ENCODE assay signal across 8 cellular contexts in genomic region chr1:16903054-16903453, GRCh38. TPM values are rescaled to one million over a fixed set of nuclear protein-coding genes. Genes with fewer than 3 reads are reported as not detected.
A peak's percentile ranks its signal among the peaks of the same experiment; 100 is the strongest.
DNase-seq lines count a peak whose midpoint lies in the region; ATAC-seq, FAIRE-seq and TF ChIP-seq lines count a peak whose summit lies in the region.

No MANE protein-coding gene starts in this region.

- WGBS in K562 (ENCODE audit: insufficient coverage, low coverage, missing lambda C conversion rate) = 25% methylated on average over 2 of the region's 2 CpGs

- peak overlapping the region in 9 of 11 experiments; percentile 96 to 98 (median 98); a peak in 13 of 22 replicates for H3K27ac ChIP-seq in BLaER1 treated with 17β-estradiol and CSF1 and Interleukin-3, amounts not matched to agents 10 nM and 100 nM
- H3K27ac ChIP-seq in HUES6 (ENCODE audit: low read depth, low read length) = peak overlapping the region; percentile 98; the same call in 1 of the 2 replicates
- peak overlapping the region; percentile 99 for H3K27ac ChIP-seq in K562 (ENCODE audit: extremely low read depth, low read depth, low read length)
- peak overlapping the region; percentile 97 for H3K27ac ChIP-seq in muscle layer of colon (ENCODE audit: low read depth, low read length)

- TF ChIP-seq EP300 in K562 (IDR thresholded peaks at IDR 0.05; ENCODE audit: low read length) = no peak

- H3K4me2 ChIP-seq in BLaER1 treated with 17β-estradiol and CSF1 and Interleukin-3, amounts not matched to agents 10 nM and 100 nM = peak overlapping the region; percentile 83 to 94 (median 90)
- peak overlapping the region; percentile 75 for H3K4me2 ChIP-seq in K562 (ENCODE audit: insufficient read depth, low read length)

- no peaks in the 10 kb centered on the region for H3K9me1 ChIP-seq in K562 (ENCODE audit: control insufficient read depth, insufficient read depth, low read length)

- FAIRE-seq in K562 (lab: Jason Lieb, UNC) = no peak
- no peak for FAIRE-seq in D721Med (lab: Jason Lieb, UNC)

- no peaks in the 10 kb centered on the region for H3K79me2 ChIP-seq in K562 (ENCODE audit: control insufficient read depth, insufficient read depth, low read length)

- peak overlapping the region in 9 of 10 experiments; percentile 59 to 74 (median 66); a peak in 13 of 20 replicates for H3K4me3 ChIP-seq in BLaER1 treated with 17β-estradiol and CSF1 and Interleukin-3, amounts not matched to agents 10 nM and 100 nM
- H3K4me3 ChIP-seq in HUES6 (ENCODE audit: low read depth, low read length) (peak overlapping the region; percentile 51; the same call in 1 of the 2 replicates), K562 (no peak overlapping the region), muscle layer of colon (ENCODE audit: low read depth in 1 of 2, low read length in 2 of 2) (no peak overlapping the region)

- DNase-seq in K562 (ENCODE audit: extremely low read depth in 1 of 4, low spot score in 3 of 4) (peak in 1 of 4 experiments; percentile 62), activated T-cell treated with anti-CD3 and anti-CD28 coated beads for 4 hours (no peak), foreskin melanocyte (no peak), D721Med (ENCODE audit: insufficient read length, low spot score) (no peak)
- no peak for DNase-seq in stimulated activated CD4-positive, alpha-beta T cell treated with anti-CD3 and anti-CD28 coated beads, Interleukin-4, amount 100 ng/mL, for 24 hours

- peak; percentile 26 for ATAC-seq in K562

- no peak for TF ChIP-seq RAD21 in K562 (CRISPR knock-in tag; conservative IDR thresholded peaks at IDR 0.05 in 1 of 2, IDR thresholded peaks at IDR 0.05 in 1 of 2)

- intact Hi-C loops in K562 (cut with micrococcal nuclease) = no loop called here

- peaks cover 12 to 20% (median 16%) of the 10 kb centered on the region in 11 experiments; a peak in 20 of 22 replicates for H3K9me3 ChIP-seq in BLaER1 treated with 17β-estradiol and CSF1 and Interleukin-3, amounts not matched to agents 10 nM and 100 nM (replicated peaks in 1 of 11)
- no peaks in the 10 kb centered on the region; the same call in 1 of the 2 replicates for H3K9me3 ChIP-seq in HUES6 (ENCODE audit: control insufficient read depth, insufficient read depth, low read depth, low read length)
- H3K9me3 ChIP-seq in K562 (replicated peaks; ENCODE audit: control insufficient read depth, insufficient read depth, low read depth, low read length) = 0 out of 2 replicates have a peak, but pooled peaks cover 7% of the 10 kb centered on the region
- H3K9me3 ChIP-seq in muscle layer of colon (ENCODE audit: low read length) = no peaks in the 10 kb centered on the region

- H3K27me3 ChIP-seq in BLaER1 treated with 17β-estradiol and CSF1 and Interleukin-3, amounts not matched to agents 10 nM and 100 nM = no peaks in the 10 kb centered on the region
- H3K27me3 ChIP-seq in HUES6 (ENCODE audit: control insufficient read depth, insufficient read depth, low read length) (no peaks in the 10 kb centered on the region), K562 (ENCODE audit: control insufficient read depth in 2 of 2, insufficient read depth in 2 of 2, low read length in 2 of 2) (no peaks in the 10 kb centered on the region), muscle layer of colon (ENCODE audit: control insufficient read depth in 1 of 2, insufficient read depth in 2 of 2, low read length in 2 of 2) (no peaks in the 10 kb centered on the region)

- peak overlapping the region; percentile 83 for H2AFZ ChIP-seq in K562 (ENCODE audit: low read depth, low read length)

- H3K4me1 ChIP-seq in BLaER1 treated with 17β-estradiol and CSF1 and Interleukin-3, amounts not matched to agents 10 nM and 100 nM = peaks cover 49 to 72% (median 60%) of the 10 kb centered on the region in 10 experiments
- H3K4me1 ChIP-seq in HUES6 (ENCODE audit: control insufficient read depth, insufficient read depth, low read length) = peaks cover 15% of the 10 kb centered on the region
- peaks cover 13 to 19% of the 10 kb centered on the region in 2 experiments; a peak in 4 of 5 replicates for H3K4me1 ChIP-seq in K562 (replicated peaks in 1 of 2; ENCODE audit: control insufficient read depth in 2 of 2, insufficient read depth in 2 of 2, low read length in 2 of 2)
- H3K4me1 ChIP-seq in muscle layer of colon (ENCODE audit: insufficient read depth, low read length) = peaks cover 22% of the 10 kb centered on the region

- H3K36me3 ChIP-seq in BLaER1 treated with 17β-estradiol and CSF1 and Interleukin-3, amounts not matched to agents 10 nM and 100 nM = no peaks in the 10 kb centered on the region
- no peaks in the 10 kb centered on the region for H3K36me3 ChIP-seq in HUES6 (ENCODE audit: control insufficient read depth, insufficient read depth, low read length)
- H3K36me3 ChIP-seq in K562 (ENCODE audit: control insufficient read depth, insufficient read depth, low read length) = no peaks in the 10 kb centered on the region
- H3K36me3 ChIP-seq in muscle layer of colon (ENCODE audit: insufficient read depth, low read length) = no peaks in the 10 kb centered on the region

- TF ChIP-seq CTCF in K562 (IDR thresholded peaks at IDR 0.05 in 2 of 3, conservative IDR thresholded peaks at IDR 0.05 in 1 of 3; ENCODE audit: insufficient read depth in 2 of 3, low read depth in 1 of 3, low read length in 3 of 3) (no peak), D721Med (IDR thresholded peaks at IDR 0.05; ENCODE audit: insufficient read depth, missing control alignments) (no peak)

- BruUV-seq in K562 (replicated peaks; lab: Mats Ljungman, UMichigan) = no TSS peak

- peak overlapping the region in 10 of 11 experiments; percentile 22 to 97 (median 96); a peak in 18 of 22 replicates for H3K9ac ChIP-seq in BLaER1 treated with 17β-estradiol and CSF1 and Interleukin-3, amounts not matched to agents 10 nM and 100 nM
- H3K9ac ChIP-seq in HUES6 (ENCODE audit: low read length) (no peak overlapping the region), K562 (ENCODE audit: insufficient read depth in 1 of 2, low read depth in 2 of 2, low read length in 2 of 2) (peak overlapping the region; percentile 70 to 98; a peak in 3 of 4 replicates), muscle layer of colon (ENCODE audit: low read length) (peak overlapping the region; percentile 65)

- no peak for TF ChIP-seq POLR2A in K562 (conservative IDR thresholded peaks at IDR 0.05)

- in situ Hi-C loops in K562 (cut with MboI) = loop anchor here (25.0 kb wide), 1 partner anchor 291 kb away; the partner anchor contains the start of gene NBPF1

- H4K20me1 ChIP-seq in BLaER1 treated with 17β-estradiol and CSF1 and Interleukin-3, amounts not matched to agents 10 nM and 100 nM = no peaks in the 10 kb centered on the region
- no peaks in the 10 kb centered on the region for H4K20me1 ChIP-seq in K562 (replicated peaks; ENCODE audit: control insufficient read depth, insufficient read depth, low read length)

- CTCF ChIA-PET in K562 (lab: Yijun Ruan, JAX; ENCODE audit: low intra/inter-chr PET ratio) = no interaction called here

- POLR2A ChIA-PET in K562 (lab: Yijun Ruan, JAX) = interaction anchor here (0.8 to 1.2 kb wide), 2 partner anchors 24 to 389 kb away, joined by 3 to 5 read pairs; no protein-coding TSS in a partner anchor

TF ChIP-seq in K562, 482 proteins besides CTCF, POLR2A, EP300 and RAD21 (continues in another document):
- TF ChIP-seq NFE2L1 (tag; IDR thresholded peaks at IDR 0.05; ENCODE audit: borderline replicate concordance, low read depth) = no peak
- 0 out of 2 replicates have a peak, but pooled peaks have one; percentile 31 for TF ChIP-seq JUND (IDR thresholded peaks at IDR 0.05; ENCODE audit: borderline replicate concordance, low read depth, low read length)
- TF ChIP-seq JUND (tag; IDR thresholded peaks at IDR 0.05; ENCODE audit: borderline replicate concordance, low read depth, low read length) = no peak; the same call in 2 of the 3 replicates

RNA-seq across cellular contexts. Expression of gene RNU1-2, which starts 7.3 kb away (rescaled TPM):
- under 0.01 TPM in 2 replicates for total RNA-seq in K562 (2011; cell fraction: chromatin; rRNA removed; ENCODE audit: low replicate concordance)
- total RNA-seq in K562 (2011; cell fraction: nucleolus; rRNA removed) = under 0.01 and 21,200 TPM in 2 replicates
- under 0.01 and 24,158 TPM in 2 replicates for total RNA-seq in K562 (2011; cell fraction: nucleoplasm; rRNA removed)
- total RNA-seq in K562 (2014; rRNA removed) (under 0.01 TPM in 2 replicates), K562 (2014; rRNA removed; fragmentation: Illumina TruSeq; extraction: Trizol) (28,565 and 32,823 TPM in 2 replicates), K562 (2015; rRNA removed; fragmentation: Illumina TruSeq; extraction: Trizol) (20,456 and 27,045 TPM in 2 replicates), K562 (2021) (2,231 and 2,538 TPM in 2 replicates)
- polyA plus RNA-seq in K562 (2011; rRNA removed) (83.9 TPM in 1 of 2 replicates, not detected in the other), K562 (2014; fragmentation: Illumina TruSeq; extraction: Trizol) (not detected in 2 replicates), K562 (2014; fragmentation: Nextera tagmentation; extraction: Ambion mirVana) (1 to 10 TPM in 1 of 2 experiments, not detected in 1; 3.0 TPM), K562 (2014; rRNA removed) (not detected in 2 replicates)
- under 0.01 TPM in 1 of 2 replicates, not detected in the other for polyA plus RNA-seq in K562 (2011; cell fraction: cytosol; rRNA removed)
- under 0.01 and 1,424 TPM in 2 replicates for polyA plus RNA-seq in K562 (2011; cell fraction: nucleus; rRNA removed)
- polyA plus RNA-seq in K562 (2012) = 25.1 TPM in 1 of 2 replicates, not detected in the other
- polyA minus RNA-seq in K562 (2011; rRNA and poly(A)+ RNA removed) = 10,756 and 20,531 TPM in 2 replicates
- polyA minus RNA-seq in K562 (2011; cell fraction: cytosol; rRNA and poly(A)+ RNA removed) = 58,964 and 66,171 TPM in 2 replicates
- 66,769 and 85,880 TPM in 2 replicates for polyA minus RNA-seq in K562 (2011; cell fraction: nucleus; rRNA and poly(A)+ RNA removed)

RNA-seq across cellular contexts. Expression of gene CROCC, which starts 18.7 kb away (rescaled TPM):
- 51.0 and 132 TPM in 2 replicates for total RNA-seq in K562 (2011; cell fraction: chromatin; rRNA removed; ENCODE audit: low replicate concordance)
- 69.0 and 78.0 TPM in 2 replicates for total RNA-seq in K562 (2011; cell fraction: nucleolus; rRNA removed)
- 84.0 and 111 TPM in 2 replicates for total RNA-seq in K562 (2011; cell fraction: nucleoplasm; rRNA removed)
- total RNA-seq in K562 (2014; rRNA removed) = 6.3 and 9.7 TPM in 2 replicates
- total RNA-seq in K562 (2014; rRNA removed; fragmentation: Illumina TruSeq; extraction: Trizol) = 1.9 and 3.0 TPM in 2 replicates
- total RNA-seq in K562 (2015; rRNA removed; fragmentation: Illumina TruSeq; extraction: Trizol) = 7.3 and 7.6 TPM in 2 replicates
- 9.3 and 10.4 TPM in 2 replicates for total RNA-seq in K562 (2021)
- 8.6 and 15.2 TPM in 2 replicates for polyA plus RNA-seq in K562 (2011; rRNA removed)
- polyA plus RNA-seq in K562 (2011; cell fraction: cytosol; rRNA removed) = 5.8 and 6.7 TPM in 2 replicates
- polyA plus RNA-seq in K562 (2011; cell fraction: nucleus; rRNA removed) = 80.5 and 99.7 TPM in 2 replicates
- 10.2 and 16.9 TPM in 2 replicates for polyA plus RNA-seq in K562 (2012)
- 7.8 and 8.4 TPM in 2 replicates for polyA plus RNA-seq in K562 (2014; fragmentation: Illumina TruSeq; extraction: Trizol)
- under 1 TPM; 0.17 TPM for polyA plus RNA-seq in K562 (2014; fragmentation: Nextera tagmentation; extraction: Ambion mirVana)
- polyA plus RNA-seq in K562 (2014; rRNA removed) = 14.4 and 15.4 TPM in 2 replicates
- polyA minus RNA-seq in K562 (2011; rRNA and poly(A)+ RNA removed) = 5.7 and 7.6 TPM in 2 replicates
- 2.3 and 2.7 TPM in 2 replicates for polyA minus RNA-seq in K562 (2011; cell fraction: cytosol; rRNA and poly(A)+ RNA removed)
- polyA minus RNA-seq in K562 (2011; cell fraction: nucleus; rRNA and poly(A)+ RNA removed) = 14.9 and 19.0 TPM in 2 replicates

Comparison
In these comparisons a context has a peak if more than half of its experiments do, and no peak if none do; other contexts are left out.
1. H3K4me3 ChIP-seq: peak in BLaER1 treated with 17β-estradiol and CSF1 and Interleukin-3, amounts not matched to agents 10 nM and 100 nM (9 of 10) and HUES6 (single experiment); none in K562 (single experiment) and muscle layer of colon (0 of 2).
2. Peak in every context shown above with its lines, with median percentiles within 50 percentile points of each other: H3K27ac ChIP-seq.